In the genomic region with DNA sequence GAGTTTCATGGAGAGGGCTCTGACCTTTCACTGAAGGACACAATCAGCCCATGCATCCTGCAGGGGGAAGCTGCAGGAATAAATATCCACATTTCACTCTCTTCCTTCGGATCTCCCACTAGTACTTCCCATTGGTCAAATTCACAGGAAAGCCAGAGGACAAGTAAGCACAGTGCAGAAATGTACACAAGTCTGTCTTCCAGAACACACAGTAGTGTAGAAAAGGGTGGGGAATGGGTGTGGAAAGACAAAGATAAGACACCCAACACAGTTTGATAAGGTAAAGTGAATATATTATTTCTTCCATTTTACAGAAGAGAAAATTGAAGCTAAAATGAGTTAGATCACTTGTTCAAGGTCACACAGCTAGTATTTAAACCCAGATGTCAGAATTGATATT, we compare ENCODE assay signal across 20 cellular contexts.
DNase-seq lines count a peak whose midpoint lies in the region; ATAC-seq, FAIRE-seq and TF ChIP-seq lines count a peak whose summit lies in the region.
"Had no signal": no experiment of that assay in that cellular context is flagged by ENCODE, and none has a peak within 500 bp of the region (broad histone marks: within the 10 kb centered on the region; RNA-seq: fewer than 3 reads in every experiment).

No MANE protein-coding gene starts in this region.

- H3K4me1 ChIP-seq in H1 (replicated peaks in 1 of 4; ENCODE audit: control insufficient read depth in 3 of 4, insufficient read depth in 4 of 4, low read length in 3 of 4), result 0 out of 7 replicates have a peak, but pooled peaks cover 0 to 5% (median 0%) of the 10 kb centered on the region in 4 experiments
- H3K4me1 ChIP-seq in mucosa of descending colon (ENCODE audit: low read depth), result no peaks in the 10 kb centered on the region
- no peaks in the 10 kb centered on the region for H3K4me1 ChIP-seq in left lung
- H3K4me1 ChIP-seq: BLaER1 treated with 17β-estradiol and CSF1 and Interleukin-3, amounts not matched to agents 10 nM and 100 nM; Caco-2 had no signal

- H4K20me1 ChIP-seq in H1 (replicated peaks in 1 of 2; ENCODE audit: control insufficient read depth in 1 of 2, insufficient read depth in 2 of 2, low read length in 2 of 2), result no peaks in the 10 kb centered on the region
- H4K20me1 ChIP-seq: BLaER1 treated with 17β-estradiol and CSF1 and Interleukin-3, amounts not matched to agents 10 nM and 100 nM had no signal

- CTCF ChIA-PET in H1 (lab: Charles Lee; ENCODE audit: partially characterized antibody), result interaction anchor here (1.0 to 2.8 kb wide), 2 partner anchors 21 to 69 kb away, joined by 3 to 6 read pairs; no protein-coding TSS in a partner anchor

- H2AK5ac ChIP-seq in H1 (ENCODE audit: low read depth, low read length), result no peak overlapping the region

- no peak overlapping the region for H2BK20ac ChIP-seq in H1 (ENCODE audit: low read length)

- no peak overlapping the region for H2AFZ ChIP-seq in H1 (ENCODE audit: low read length)

- H3K36me3 ChIP-seq in H1 (ENCODE audit: control insufficient read depth in 2 of 4, insufficient read depth in 4 of 4, low read length in 3 of 4) (no peaks in the 10 kb centered on the region), mucosa of descending colon (ENCODE audit: low read depth) (no peaks in the 10 kb centered on the region), left lung (no peaks in the 10 kb centered on the region)
- H3K36me3 ChIP-seq: BLaER1 treated with 17β-estradiol and CSF1 and Interleukin-3, amounts not matched to agents 10 nM and 100 nM had no signal

- H3K56ac ChIP-seq in H1 (replicated peaks; ENCODE audit: insufficient read length, low read depth, low read length), result no peak overlapping the region

- in situ Hi-C loops in ACHN (cut with HindIII; ENCODE audit: low pct_ligation_motif_present, low pct_unique_long_range_greater_than_20kb, low sequenced_read_pairs), result no loop called here

- H3K4me2 ChIP-seq in H1 (ENCODE audit: insufficient read depth in 1 of 2, low read depth in 2 of 2, low read length in 2 of 2), result no peak overlapping the region
- H3K4me2 ChIP-seq: BLaER1 treated with 17β-estradiol and CSF1 and Interleukin-3, amounts not matched to agents 10 nM and 100 nM had no signal

- no peak overlapping the region for H4K91ac ChIP-seq in H1 (replicated peaks; ENCODE audit: insufficient read length, low read length)

- no peak for TF ChIP-seq POLR2A in H1 (IDR thresholded peaks at IDR 0.05; ENCODE audit: control extremely low read depth in 1 of 2, low read depth in 2 of 2, low read length in 2 of 2)
- TF ChIP-seq POLR2A in GM18505 (IDR thresholded peaks at IDR 0.05; ENCODE audit: borderline replicate concordance, extremely low read depth, insufficient read depth, insufficient read length), result no peak

- H3K79me1 ChIP-seq in H1 (ENCODE audit: low read depth, low read length), result no peaks in the 10 kb centered on the region

- no peaks in the 10 kb centered on the region for H3K27me3 ChIP-seq in H1 (replicated peaks in 1 of 4; ENCODE audit: control insufficient read depth in 3 of 4, extremely low read depth in 1 of 4, insufficient read depth in 3 of 4, low read length in 3 of 4)
- no peaks in the 10 kb centered on the region for H3K27me3 ChIP-seq in left lung

- no peaks in the 10 kb centered on the region for H3K23me2 ChIP-seq in H1 (ENCODE audit: low read depth, low read length)

- H3K23ac ChIP-seq in H1 (ENCODE audit: insufficient read length), result no peak overlapping the region

- POLR2A ChIA-PET in H1 (lab: Charles Lee; ENCODE audit: partially characterized antibody), result no interaction called here

- no peak overlapping the region for H3K9ac ChIP-seq in H1 (replicated peaks in 1 of 4; ENCODE audit: extremely low read depth in 1 of 4, low read depth in 3 of 4, low read length in 3 of 4)
- H3K9ac ChIP-seq: BLaER1 treated with 17β-estradiol and CSF1 and Interleukin-3, amounts not matched to agents 10 nM and 100 nM had no signal

- no peak overlapping the region for H4K5ac ChIP-seq in H1 (ENCODE audit: insufficient read length, low read depth, low read length)

- no peak overlapping the region for H2BK120ac ChIP-seq in H1 (replicated peaks; ENCODE audit: low read depth, low read length)

- TF ChIP-seq RAD21 in H1 (IDR thresholded peaks at IDR 0.05 in 1 of 2, conservative IDR thresholded peaks at IDR 0.05 in 1 of 2; ENCODE audit: low read depth in 2 of 2, low read length in 2 of 2), result no peak

- H3K9me3 ChIP-seq in H1 (ENCODE audit: insufficient read depth in 2 of 2, low read depth in 1 of 2, low read length in 1 of 2) (no peaks in the 10 kb centered on the region), mucosa of descending colon (no peaks in the 10 kb centered on the region), left lung (no peaks in the 10 kb centered on the region)
- H3K9me3 ChIP-seq: BLaER1 treated with 17β-estradiol and CSF1 and Interleukin-3, amounts not matched to agents 10 nM and 100 nM; Caco-2 had no signal

- H3K4me3 ChIP-seq in H1 (ENCODE audit: extremely low read depth in 1 of 4, insufficient read depth in 2 of 4, low read depth in 3 of 4, low read length in 4 of 4), result no peak overlapping the region
- no peak overlapping the region for H3K4me3 ChIP-seq in mucosa of descending colon
- no peak overlapping the region for H3K4me3 ChIP-seq in left lung
- H3K4me3 ChIP-seq: BLaER1 treated with 17β-estradiol and CSF1 and Interleukin-3, amounts not matched to agents 10 nM and 100 nM had no signal

- intact Hi-C loops in mucosa of descending colon (cut with DNase I, micrococcal nuclease) (no loop called here), left lung (cut with DNase I) (no loop called here)

- H3K27ac ChIP-seq in H1 (ENCODE audit: low read depth, low read length) (no peak overlapping the region), left lung (no peak overlapping the region)
- H3K27ac ChIP-seq: BLaER1 treated with 17β-estradiol and CSF1 and Interleukin-3, amounts not matched to agents 10 nM and 100 nM; C4-2B had no signal

- TF ChIP-seq CTCF in H1 (IDR thresholded peaks at IDR 0.05; ENCODE audit: control extremely low read depth in 1 of 3, insufficient read depth in 1 of 3, low read depth in 1 of 3, low read length in 3 of 3), result no peak
- TF ChIP-seq CTCF in mucosa of descending colon (IDR thresholded peaks at IDR 0.05), result no peak
- no peak for TF ChIP-seq CTCF in left lung (IDR thresholded peaks at IDR 0.05)

- no peak overlapping the region for H2BK5ac ChIP-seq in H1 (ENCODE audit: low read depth, low read length)

- no peak overlapping the region for H2BK15ac ChIP-seq in H1 (ENCODE audit: low read length)

- TF ChIP-seq EP300 in H1 (IDR thresholded peaks at IDR 0.05; ENCODE audit: borderline replicate concordance in 1 of 2, low read depth in 2 of 2, low read length in 2 of 2), result no peak

- no peak overlapping the region for H3K14ac ChIP-seq in H1 (ENCODE audit: insufficient read length)

- no peaks in the 10 kb centered on the region for H3K79me2 ChIP-seq in H1 (ENCODE audit: control insufficient read depth in 1 of 2, insufficient read depth in 2 of 2, low read length in 2 of 2)

- no peak overlapping the region for H3K4ac ChIP-seq in H1 (replicated peaks; ENCODE audit: insufficient read length, low read depth, low read length)

- no peak overlapping the region for H4K8ac ChIP-seq in H1 (ENCODE audit: extremely low read depth, insufficient read depth, low read length)

- ATAC-seq in mucosa of descending colon (peak; percentile 61), left lung (no peak), GM18505 (IDR thresholded peaks at IDR 0.05; ENCODE audit: unreplicated experiment) (no peak)
- ATAC-seq: CD8-positive, alpha-beta T cell had no signal

- WGBS in H1 (ENCODE audit: extremely low coverage in 1 of 2, insufficient coverage in 1 of 2, insufficient read length in 1 of 2, insufficient replicate concordance in 2 of 2, low coverage in 1 of 2, low lambda C conversion rate in 2 of 2, missing lambda C conversion rate in 1 of 2), 2 experiments, result 100% methylated on average over 1 of the region's 1 CpG; no CpG with 5 or more reads in 1 of the 2 experiments

- no peak overlapping the region for H3K18ac ChIP-seq in H1 (ENCODE audit: extremely low read depth, low read length)

- H2BK12ac ChIP-seq in H1 (ENCODE audit: low read depth, low read length), result no peak overlapping the region

- DNase-seq in H1 (ENCODE audit: low read depth in 1 of 2, low spot score in 2 of 2) (no peak), mucosa of descending colon (peak in 1 of 3 donors; percentile 3), ACHN (no peak), left lung (no peak)
- DNase-seq: 8988T; AML-193; Caco-2; Calu3; CD4-positive, alpha-beta T cell; CD8-positive, alpha-beta T cell; DMS79 treated with DMSO at 0.1 percent for 48 hours; GF-D8 had no signal

- peak; percentile 32 for FAIRE-seq in H1 (lab: Jason Lieb, UNC)
- FAIRE-seq: A204.1, D721Med, G401.6, GM12891, GM18507 had no signal

TF ChIP-seq in H1, 55 proteins besides CTCF, POLR2A, EP300 and RAD21:
- TF ChIP-seq BCL11A (IDR thresholded peaks at IDR 0.05; ENCODE audit: low read depth in 2 of 2, low read length in 2 of 2) (no peak), KDM5A (IDR thresholded peaks at IDR 0.05; ENCODE audit: low read length) (no peak), SIRT6 (IDR thresholded peaks at IDR 0.05; ENCODE audit: low read length) (no peak)
